Comparison of ENCODE assay signal across 18 cellular contexts in the genomic region with DNA sequence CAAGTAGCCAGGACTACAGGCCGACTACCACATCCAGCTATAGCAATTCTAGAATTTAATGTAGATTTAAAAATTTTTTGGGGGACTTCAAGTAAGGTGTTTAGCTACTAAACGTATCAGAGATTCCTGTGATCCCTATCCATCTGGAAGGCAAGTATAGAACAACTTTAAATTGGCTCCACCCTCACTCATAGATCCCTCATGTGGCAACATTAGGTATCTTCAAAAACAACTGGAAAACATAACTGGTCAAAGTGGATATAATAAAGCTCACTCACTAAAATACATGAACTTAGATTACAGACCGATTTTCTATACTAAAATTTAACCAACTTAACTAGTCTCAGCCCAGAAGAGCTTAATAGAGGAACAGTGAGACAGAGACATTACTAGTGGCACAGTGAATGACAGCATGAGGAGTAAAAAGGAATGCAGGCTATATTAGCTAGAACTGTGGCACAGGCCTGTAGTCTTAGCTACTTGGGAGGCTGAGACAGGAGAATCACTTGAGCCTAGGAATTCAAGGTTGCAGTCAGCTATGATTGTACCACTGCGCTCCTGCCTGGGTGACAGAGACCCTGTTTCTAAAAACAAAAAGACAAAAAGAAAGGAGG. TPM values are rescaled to one million over a fixed set of nuclear protein-coding genes. Genes with fewer than 3 reads are reported as not detected.
A peak's percentile ranks its signal among the peaks of the same experiment; 100 is the strongest.
DNase-seq lines count a peak whose midpoint lies in the region; ATAC-seq, FAIRE-seq and TF ChIP-seq lines count a peak whose summit lies in the region.
"Had no signal": no experiment of that assay in that cellular context is flagged by ENCODE, and none has a peak within 500 bp of the region (broad histone marks: within the 10 kb centered on the region; RNA-seq: fewer than 3 reads in every experiment).

No MANE protein-coding gene starts in this region.

- peak; percentile 63 for ATAC-seq in HepG2
- ATAC-seq in right lobe of liver = no peak
- ATAC-seq in GM21447 (IDR thresholded peaks at IDR 0.05; ENCODE audit: unreplicated experiment) = no peak
- no peak for ATAC-seq in HG02840 (IDR thresholded peaks at IDR 0.05; ENCODE audit: low FRiP score, unreplicated experiment)
- ATAC-seq: pancreas had no signal

- H3K79me2 ChIP-seq in HepG2 (ENCODE audit: insufficient read depth, low read length) = peaks cover 94% of the 10 kb centered on the region

- no peak for FAIRE-seq in HepG2 (lab: Jason Lieb, UNC)
- FAIRE-seq: islet of Langerhans, pancreas had no signal

- no peaks in the 10 kb centered on the region for H3K9me3 ChIP-seq in HepG2 (ENCODE audit: low read length)
- H3K9me3 ChIP-seq in right lobe of liver = no peaks in the 10 kb centered on the region
- H3K9me3 ChIP-seq: colonic mucosa, pancreas, thyroid gland had no signal

- no peak overlapping the region for H3K27ac ChIP-seq in HepG2 (ENCODE audit: extremely low read length, insufficient read depth, low read length)
- no peak overlapping the region for H3K27ac ChIP-seq in right lobe of liver
- H3K27ac ChIP-seq: colonic mucosa, GM23248, pancreas, thyroid gland had no signal

- TF ChIP-seq POLR2A in HepG2 (IDR thresholded peaks at IDR 0.05; ENCODE audit: insufficient read depth in 1 of 2, low read depth in 2 of 2, low read length in 2 of 2) (no peak), right lobe of liver (IDR thresholded peaks at IDR 0.05) (no peak)

- 92% methylated on average over 4 of the region's 4 CpGs for WGBS in HepG2 (ENCODE audit: low lambda C conversion rate)
- 85% methylated on average over 4 of the region's 4 CpGs for WGBS in right lobe of liver (ENCODE audit: insufficient coverage, low coverage, low lambda C conversion rate, missing lambda C conversion rate)

- no peaks in the 10 kb centered on the region for H3K27me3 Mint-ChIP-seq in chondrocyte (ENCODE audit: low read depth)

- H3K4me1 ChIP-seq in HepG2 (ENCODE audit: insufficient read depth, low read length) (no peaks in the 10 kb centered on the region), right lobe of liver (no peaks in the 10 kb centered on the region)
- H3K4me1 ChIP-seq: colonic mucosa, pancreas had no signal

- no peak overlapping the region for H3K4me2 ChIP-seq in HepG2 (ENCODE audit: low read depth, low read length)

- DNase-seq in HepG2 (ENCODE audit: low spot score) = no peak
- DNase-seq in right lobe of liver = no peak
- peak; percentile 17 for DNase-seq in OCI-M1 (lab: John Stamatoyannopoulos, UW)
- DNase-seq in chondrocyte (ENCODE audit: low spot score) = no peak
- no peak for DNase-seq in NCI-H226
- DNase-seq: activated CD4-positive, CD25-positive, alpha-beta regulatory T cell; activated naive CD4-positive, alpha-beta T cell treated with Interleukin-2 at 50 U/mL for 16 hours; colonic mucosa; EL; GM23248; NCI-H1694; pancreas; stimulated activated naive CD4-positive, alpha-beta T cell; thyroid gland had no signal

- intact Hi-C loops in HepG2 (cut with micrococcal nuclease; ENCODE audit: unreplicated experiment) (no loop called here), right lobe of liver (cut with DNase I) (no loop called here)

- no peak overlapping the region for H3K9ac ChIP-seq in HepG2 (ENCODE audit: insufficient read depth, low read depth, low read length)
- H3K9ac ChIP-seq: GM23248 had no signal

- H3K27ac Mint-ChIP-seq in chondrocyte (ENCODE audit: unreplicated experiment) = peak overlapping the region; percentile 77

- peaks cover 33% of the 10 kb centered on the region for H3K4me1 Mint-ChIP-seq in chondrocyte (ENCODE audit: low read depth)

- no peaks in the 10 kb centered on the region for H3K27me3 ChIP-seq in HepG2 (ENCODE audit: control insufficient read depth in 1 of 2, insufficient read depth in 2 of 2, low read length in 2 of 2)
- no peaks in the 10 kb centered on the region for H3K27me3 ChIP-seq in right lobe of liver
- H3K27me3 ChIP-seq: colonic mucosa, pancreas, thyroid gland had no signal

- CTCF ChIA-PET in HepG2 (lab: Yijun Ruan, JAX; ENCODE audit: low intra/inter-chr PET ratio, low total read pairs) = no interaction called here

- no peak overlapping the region for H2AFZ ChIP-seq in HepG2 (ENCODE audit: low read length)
- H2AFZ ChIP-seq: GM23248 had no signal

- in situ Hi-C loops in HepG2 (cut with HindIII; ENCODE audit: extremely low pct_ligation_motif_present, low pct_unique_long_range_greater_than_20kb) = no loop called here

- H3K4me3 ChIP-seq in HepG2 (replicated peaks in 1 of 3; ENCODE audit: insufficient read depth in 1 of 3, low read depth in 2 of 3, low read length in 3 of 3) (no peak overlapping the region), right lobe of liver (no peak overlapping the region)
- H3K4me3 ChIP-seq: colonic mucosa, GM23248, lung, pancreas, thyroid gland had no signal

- H3K36me3 ChIP-seq in HepG2 (replicated peaks in 1 of 2; ENCODE audit: control insufficient read depth in 1 of 2, insufficient read depth in 2 of 2, low read length in 2 of 2) (peaks cover 5 to 24% of the 10 kb centered on the region in 2 experiments; a peak in 4 of 5 replicates), right lobe of liver (peaks cover 0 to 7% (median 0%) of the 10 kb centered on the region in 4 donors)
- H3K36me3 ChIP-seq: colonic mucosa, pancreas had no signal

- peaks cover 49% of the 10 kb centered on the region for H4K20me1 ChIP-seq in HepG2 (ENCODE audit: insufficient read depth, low read length)

- TF ChIP-seq EP300 in HepG2 (IDR thresholded peaks at IDR 0.05; ENCODE audit: low read depth in 2 of 2, low read length in 2 of 2) = no peak
- no peak for TF ChIP-seq EP300 in HepG2 (CRISPR knock-in tag; IDR thresholded peaks at IDR 0.05; ENCODE audit: borderline replicate concordance)

- no peak for TF ChIP-seq RAD21 in HepG2 (CRISPR knock-in tag; IDR thresholded peaks at IDR 0.05)

- BruUV-seq in HepG2 (replicated peaks; lab: Mats Ljungman, UMichigan) = no TSS peak

- POLR2A ChIA-PET in HepG2 (lab: Yijun Ruan, JAX) = no interaction called here

- peaks cover 3% of the 10 kb centered on the region for H3K36me3 Mint-ChIP-seq in chondrocyte (ENCODE audit: low read depth)

- no peak for TF ChIP-seq CTCF in HepG2 (CRISPR knock-in tag; IDR thresholded peaks at IDR 0.05)
- TF ChIP-seq CTCF in right lobe of liver (IDR thresholded peaks at IDR 0.05) = no peak
- TF ChIP-seq CTCF in chondrocyte (IDR thresholded peaks at IDR 0.05) = no peak

- no peaks in the 10 kb centered on the region for H3K9me3 Mint-ChIP-seq in chondrocyte (ENCODE audit: low read depth)

- H3K4me3 Mint-ChIP-seq in chondrocyte (ENCODE audit: unreplicated experiment) = no peak overlapping the region

TF ChIP-seq in HepG2, 621 proteins besides CTCF, POLR2A, EP300 and RAD21 (continues in another document):
- TF ChIP-seq GATAD2A (CRISPR knock-in tag; IDR thresholded peaks at IDR 0.05) = no peak
- no peak for TF ChIP-seq SNAI1 (CRISPR knock-in tag; IDR thresholded peaks at IDR 0.05; ENCODE audit: borderline replicate concordance)
- TF ChIP-seq KDM6A (CRISPR knock-in tag; IDR thresholded peaks at IDR 0.05; ENCODE audit: low read depth) = no peak
- TF ChIP-seq ZNF326 (CRISPR knock-in tag; IDR thresholded peaks at IDR 0.05; ENCODE audit: borderline replicate concordance) = no peak
- TF ChIP-seq ZNF652 (CRISPR knock-in tag; IDR thresholded peaks at IDR 0.05; ENCODE audit: borderline replicate concordance, low read depth) = no peak
- TF ChIP-seq, protein P1, sequence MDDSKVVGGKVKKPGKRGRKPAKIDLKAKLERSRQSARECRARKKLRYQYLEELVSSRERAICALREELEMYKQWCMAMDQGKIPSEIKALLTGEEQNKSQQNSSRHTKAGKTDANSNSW (CRISPR knock-in tag; IDR thresholded peaks at IDR 0.05; ENCODE audit: borderline replicate concordance) = no peak
- TF ChIP-seq, protein P2, sequence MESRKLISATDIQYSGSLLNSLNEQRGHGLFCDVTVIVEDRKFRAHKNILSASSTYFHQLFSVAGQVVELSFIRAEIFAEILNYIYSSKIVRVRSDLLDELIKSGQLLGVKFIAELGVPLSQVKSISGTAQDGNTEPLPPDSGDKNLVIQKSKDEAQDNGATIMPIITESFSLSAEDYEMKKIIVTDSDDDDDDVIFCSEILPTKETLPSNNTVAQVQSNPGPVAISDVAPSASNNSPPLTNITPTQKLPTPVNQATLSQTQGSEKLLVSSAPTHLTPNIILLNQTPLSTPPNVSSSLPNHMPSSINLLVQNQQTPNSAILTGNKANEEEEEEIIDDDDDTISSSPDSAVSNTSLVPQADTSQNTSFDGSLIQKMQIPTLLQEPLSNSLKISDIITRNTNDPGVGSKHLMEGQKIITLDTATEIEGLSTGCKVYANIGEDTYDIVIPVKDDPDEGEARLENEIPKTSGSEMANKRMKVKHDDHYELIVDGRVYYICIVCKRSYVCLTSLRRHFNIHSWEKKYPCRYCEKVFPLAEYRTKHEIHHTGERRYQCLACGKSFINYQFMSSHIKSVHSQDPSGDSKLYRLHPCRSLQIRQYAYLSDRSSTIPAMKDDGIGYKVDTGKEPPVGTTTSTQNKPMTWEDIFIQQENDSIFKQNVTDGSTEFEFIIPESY (CRISPR knock-in tag; IDR thresholded peaks at IDR 0.05) = no peak

RNA-seq across cellular contexts. Expression of a gene that starts 14.7 kb away (rescaled TPM):
- total RNA-seq in HepG2 (2016; rRNA removed; fragmentation: Illumina TruSeq; extraction: Trizol) (55.2 and 93.0 TPM in 2 replicates), right lobe of liver (10 to 100 TPM; 14.6 to 20.8 (median 19.0) TPM), chondrocyte (23.9 to 30.5 TPM (median 24.3 TPM) in 3 replicates)
- total RNA-seq in HepG2 (2016; cell fraction: cytosol; rRNA removed; fragmentation: Illumina TruSeq; extraction: Trizol; ENCODE audit: low read depth) = 10.5 and 11.6 TPM in 2 replicates
- total RNA-seq in HepG2 (2016; cell fraction: insoluble cytoplasmic fraction; rRNA removed; fragmentation: Illumina TruSeq; extraction: Trizol) = 53.1 and 86.9 TPM in 2 replicates
- 26.2 and 29.5 TPM in 2 replicates for total RNA-seq in HepG2 (2016; cell fraction: membrane; rRNA removed; fragmentation: Illumina TruSeq; extraction: Trizol)
- 55.4 and 57.9 TPM in 2 replicates for total RNA-seq in HepG2 (2016; cell fraction: nucleus; rRNA removed; fragmentation: Illumina TruSeq; extraction: Trizol)
- 24.5 and 29.8 TPM in 2 replicates for polyA plus RNA-seq in HepG2 (2011; rRNA removed)
- polyA plus RNA-seq in HepG2 (2011; cell fraction: cytosol; rRNA removed) = 15.6 and 20.2 TPM in 2 replicates
- polyA plus RNA-seq in HepG2 (2011; cell fraction: nucleus; rRNA removed) = 19.1 and 21.8 TPM in 2 replicates
- polyA plus RNA-seq in HepG2 (2012) = 28.8 and 33.6 TPM in 2 replicates
- 1.2 and 1.7 TPM in 2 replicates for polyA plus RNA-seq in HepG2 (2016; cell fraction: cytosol; fragmentation: Illumina TruSeq; extraction: Trizol; ENCODE audit: low read depth)
- polyA plus RNA-seq in HepG2 (2016; cell fraction: insoluble cytoplasmic fraction; fragmentation: Illumina TruSeq; extraction: Trizol; ENCODE audit: low read depth) = 63.9 and 66.2 TPM in 2 replicates
- polyA plus RNA-seq in HepG2 (2016; cell fraction: membrane; fragmentation: Illumina TruSeq; extraction: Trizol; ENCODE audit: low read depth) = 5.1 and 6.2 TPM in 2 replicates
- 50.4 and 54.2 TPM in 2 replicates for polyA plus RNA-seq in HepG2 (2016; cell fraction: nucleus; fragmentation: Illumina TruSeq; extraction: Trizol; ENCODE audit: insufficient read depth, low read depth)
- 43.1 and 56.1 TPM in 2 replicates for polyA minus RNA-seq in HepG2 (2011; rRNA and poly(A)+ RNA removed; ENCODE audit: low replicate concordance)
- 32.8 and 33.8 TPM in 2 replicates for polyA minus RNA-seq in HepG2 (2011; cell fraction: cytosol; rRNA and poly(A)+ RNA removed)
- polyA minus RNA-seq in HepG2 (2011; cell fraction: nucleus; rRNA and poly(A)+ RNA removed) = 47.4 and 49.2 TPM in 2 replicates
